Comparison of ENCODE assay signal across 8 cellular contexts in the genomic region with DNA sequence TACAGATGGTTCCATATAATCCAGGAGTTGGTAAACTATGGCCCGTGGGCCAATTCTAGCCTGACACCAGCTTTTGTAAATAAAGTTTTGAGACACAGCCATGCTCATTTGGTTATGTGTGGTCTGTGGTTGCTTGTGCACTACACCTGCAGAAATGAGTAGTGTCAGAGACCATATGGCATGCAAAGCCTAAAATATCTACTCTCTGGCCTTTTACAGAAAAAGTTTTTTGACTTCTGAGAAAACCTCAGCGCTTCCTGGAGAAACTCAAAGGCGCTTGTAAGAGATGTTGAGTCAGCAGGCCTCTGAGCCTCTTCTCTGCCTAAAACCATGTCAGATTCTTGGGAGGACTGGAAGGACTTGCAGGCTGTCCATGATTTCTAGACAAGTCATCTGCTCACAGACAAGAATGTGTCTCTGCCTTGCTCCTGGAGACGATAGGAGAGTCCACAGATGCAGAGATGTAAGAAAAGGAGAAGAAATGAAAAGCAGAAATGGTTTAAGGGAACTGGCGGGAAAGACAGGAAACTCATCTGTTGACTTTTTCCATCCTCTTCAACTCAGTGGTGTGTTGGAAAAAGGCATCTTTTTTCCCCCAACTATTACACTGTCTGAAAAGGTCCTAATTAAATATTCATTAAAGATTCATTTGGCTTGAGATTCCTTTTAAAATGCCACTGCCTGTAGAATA.
A peak's percentile ranks its signal among the peaks of the same experiment; 100 is the strongest.
DNase-seq lines count a peak whose midpoint lies in the region; ATAC-seq lines count a peak whose summit lies in the region.

No MANE protein-coding gene starts in this region.

- peaks cover 90% of the 10 kb centered on the region for H3K4me1 Mint-ChIP-seq in activated naive CD8-positive, alpha-beta T cell treated with anti-CD3 and anti-CD28 coated beads, Interleukin-2, amount 50 U/mL, for 24 hours

- H3K27ac Mint-ChIP-seq in activated naive CD8-positive, alpha-beta T cell treated with anti-CD3 and anti-CD28 coated beads, Interleukin-2, amount 50 U/mL, for 24 hours = peak overlapping the region; percentile 91

- H3K36me3 Mint-ChIP-seq in activated naive CD8-positive, alpha-beta T cell treated with anti-CD3 and anti-CD28 coated beads, Interleukin-2, amount 50 U/mL, for 24 hours (ENCODE audit: low read depth) = peaks cover 15% of the 10 kb centered on the region

- no peaks in the 10 kb centered on the region for H3K9me3 Mint-ChIP-seq in activated naive CD8-positive, alpha-beta T cell treated with anti-CD3 and anti-CD28 coated beads, Interleukin-2, amount 50 U/mL, for 24 hours

- peak; percentile 31 for DNase-seq in NCI-H526 treated with DMSO at 0.1 percent for 48 hours (lab: John Stamatoyannopoulos, UW)
- peak; percentile 50 for DNase-seq in activated naive CD8-positive, alpha-beta T cell treated with anti-CD3 and anti-CD28 coated beads, Interleukin-2, amount 50 U/mL, for 24 hours
- DNase-seq in NCI-H1694 (lab: John Stamatoyannopoulos, UW) = no peak
- no peak for DNase-seq in pons (ENCODE audit: low spot score)
- no peak for DNase-seq in AG20443 (ENCODE audit: low spot score)
- no peak for DNase-seq in DMS79 treated with DMSO at 0.1 percent for 48 hours (lab: John Stamatoyannopoulos, UW)

- ATAC-seq in GM18499 (IDR thresholded peaks at IDR 0.05; ENCODE audit: insufficient read depth, unreplicated experiment) (peak; percentile 80), HG02571 (IDR thresholded peaks at IDR 0.05; ENCODE audit: unreplicated experiment) (peak; percentile 89)
- peak; percentile 80 for ATAC-seq in activated naive CD8-positive, alpha-beta T cell treated with anti-CD3 and anti-CD28 coated beads, Interleukin-2, amount 50 U/mL, for 24 hours

- no peaks in the 10 kb centered on the region for H3K27me3 Mint-ChIP-seq in activated naive CD8-positive, alpha-beta T cell treated with anti-CD3 and anti-CD28 coated beads, Interleukin-2, amount 50 U/mL, for 24 hours

- H3K4me3 Mint-ChIP-seq in activated naive CD8-positive, alpha-beta T cell treated with anti-CD3 and anti-CD28 coated beads, Interleukin-2, amount 50 U/mL, for 24 hours = peak overlapping the region; percentile 65

Comparison
In these comparisons a context has a peak if more than half of its experiments do, and no peak if none do; other contexts are left out.
1. DNase-seq: peak in NCI-H526 treated with DMSO at 0.1 percent for 48 hours (single experiment) and activated naive CD8-positive, alpha-beta T cell treated with anti-CD3 and anti-CD28 coated beads, Interleukin-2, amount 50 U/mL, for 24 hours (single experiment); none in NCI-H1694 (single experiment), pons (single experiment), AG20443 (single experiment) and DMS79 treated with DMSO at 0.1 percent for 48 hours (single experiment).
2. Peak in every context shown above with its lines, with median percentiles within 50 percentile points of each other: ATAC-seq.